ENCODE assay signal across 2 cellular contexts in the genomic region with DNA sequence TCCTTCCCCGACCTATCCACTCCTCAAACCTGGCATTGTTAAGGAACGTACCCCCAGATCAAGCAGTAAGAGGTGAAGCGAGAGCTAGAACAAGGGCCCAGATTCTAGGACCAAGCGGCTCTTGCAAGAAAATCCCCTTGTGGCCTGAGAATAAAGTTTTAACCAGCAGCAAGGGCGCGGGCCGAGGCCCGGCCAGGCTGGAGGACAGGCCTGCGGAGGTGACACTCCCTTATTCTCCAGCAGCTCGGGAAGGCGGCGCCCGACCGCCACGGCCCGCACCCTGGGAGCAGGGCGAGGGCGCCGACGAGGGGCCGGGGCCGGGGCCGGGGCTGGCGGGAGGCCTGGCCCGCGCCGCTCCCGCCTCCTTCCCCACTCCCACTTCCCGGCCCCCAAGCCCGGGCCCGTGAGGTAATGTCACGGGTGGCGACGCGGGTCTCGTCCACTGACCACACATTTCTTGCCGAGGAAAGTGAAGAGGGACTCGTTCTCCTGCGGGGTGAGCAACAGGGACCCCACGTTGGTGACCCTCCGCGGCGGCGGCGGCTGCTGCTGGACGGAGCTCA.
TF ChIP-seq lines count a peak whose summit lies in the region.

No MANE protein-coding gene starts in this region.

TF ChIP-seq in IMR-90, 13 proteins besides CTCF, POLR2A, EP300 and RAD21:
- TF ChIP-seq, protein P1, sequence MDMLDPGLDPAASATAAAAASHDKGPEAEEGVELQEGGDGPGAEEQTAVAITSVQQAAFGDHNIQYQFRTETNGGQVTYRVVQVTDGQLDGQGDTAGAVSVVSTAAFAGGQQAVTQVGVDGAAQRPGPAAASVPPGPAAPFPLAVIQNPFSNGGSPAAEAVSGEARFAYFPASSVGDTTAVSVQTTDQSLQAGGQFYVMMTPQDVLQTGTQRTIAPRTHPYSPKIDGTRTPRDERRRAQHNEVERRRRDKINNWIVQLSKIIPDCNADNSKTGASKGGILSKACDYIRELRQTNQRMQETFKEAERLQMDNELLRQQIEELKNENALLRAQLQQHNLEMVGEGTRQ (IDR thresholded peaks at IDR 0.05; ENCODE audit: low read depth, low read length), result no peak
- TF ChIP-seq MAFK (IDR thresholded peaks at IDR 0.05; ENCODE audit: low read depth, low read length) (no peak), SMC3 (IDR thresholded peaks at IDR 0.05; ENCODE audit: low read depth, low read length) (no peak), FOS (IDR thresholded peaks at IDR 0.05; ENCODE audit: low read depth, low read length) (no peak), BHLHE40 (IDR thresholded peaks at IDR 0.05; ENCODE audit: low read depth, low read length) (no peak), CEBPB (IDR thresholded peaks at IDR 0.05; ENCODE audit: low read depth, low read length) (no peak), MAZ (IDR thresholded peaks at IDR 0.05; ENCODE audit: borderline replicate concordance, low read depth, low read length) (no peak; the same call in 1 of the 2 replicates)
- TF ChIP-seq, protein P2, sequence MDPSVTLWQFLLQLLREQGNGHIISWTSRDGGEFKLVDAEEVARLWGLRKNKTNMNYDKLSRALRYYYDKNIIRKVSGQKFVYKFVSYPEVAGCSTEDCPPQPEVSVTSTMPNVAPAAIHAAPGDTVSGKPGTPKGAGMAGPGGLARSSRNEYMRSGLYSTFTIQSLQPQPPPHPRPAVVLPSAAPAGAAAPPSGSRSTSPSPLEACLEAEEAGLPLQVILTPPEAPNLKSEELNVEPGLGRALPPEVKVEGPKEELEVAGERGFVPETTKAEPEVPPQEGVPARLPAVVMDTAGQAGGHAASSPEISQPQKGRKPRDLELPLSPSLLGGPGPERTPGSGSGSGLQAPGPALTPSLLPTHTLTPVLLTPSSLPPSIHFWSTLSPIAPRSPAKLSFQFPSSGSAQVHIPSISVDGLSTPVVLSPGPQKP (IDR thresholded peaks at IDR 0.05; ENCODE audit: borderline replicate concordance, low read depth, low read length), result no peak

TF ChIP-seq in endothelial cell of umbilical vein, 7 proteins besides CTCF, POLR2A, EP300 and RAD21:
- TF ChIP-seq GATA2 (IDR thresholded peaks at IDR 0.05; ENCODE audit: insufficient read depth, insufficient read length, low read depth, low read length) (no peak), POLR2AphosphoS5 (IDR thresholded peaks at IDR 0.05; ENCODE audit: insufficient read depth, low read depth, low read length) (no peak)
TF ChIP-seq in endothelial cell of umbilical vein: peak in this region for 0.
